8 cellular contexts compared by ENCODE assay signal in genomic region chr12:122981587-122982493, GRCh38. TPM values are rescaled to one million over a fixed set of nuclear protein-coding genes. Genes with fewer than 3 reads are reported as not detected.
DNase-seq lines count a peak whose midpoint lies in the region; ATAC-seq and TF ChIP-seq lines count a peak whose summit lies in the region.

No MANE protein-coding gene starts in this region.

- TF ChIP-seq CTCF in OCI-LY7 (conservative IDR thresholded peaks at IDR 0.05; ENCODE audit: low read length) (no peak), endodermal cell (conservative IDR thresholded peaks at IDR 0.05) (no peak), osteocyte (IDR thresholded peaks at IDR 0.05) (no peak)

- CTCF ChIA-PET in OCI-LY7 (lab: Charles Lee; ENCODE audit: unreplicated experiment): interaction anchor here (0.7 kb wide), 1 partner anchor 23 kb away, joined by 4 read pairs; no protein-coding TSS in a partner anchor

- H3K9me3 Mint-ChIP-seq in endodermal cell (no peaks in the 10 kb centered on the region), osteocyte (ENCODE audit: unreplicated experiment) (no peaks in the 10 kb centered on the region)

- 93 to 97% methylated on average over 18 to 25 of the region's 26 CpGs for WGBS in endodermal cell (ENCODE audit: insufficient coverage in 1 of 2, insufficient read length in 1 of 2), 2 experiments

- H3K9ac ChIP-seq in endodermal cell (ENCODE audit: extremely low read depth, low read length, poor library complexity, severe bottlenecking): peak overlapping the region; percentile 67

- no peak for ATAC-seq in HG03457 (IDR thresholded peaks at IDR 0.05; ENCODE audit: unreplicated experiment)

- peaks cover 17% of the 10 kb centered on the region; the same call in 1 of the 2 replicates for H3K79me2 ChIP-seq in OCI-LY7 (ENCODE audit: insufficient read depth, low read depth, low read length)

- peaks cover 12% of the 10 kb centered on the region for H3K4me1 Mint-ChIP-seq in endodermal cell
- H3K4me1 Mint-ChIP-seq in osteocyte (ENCODE audit: unreplicated experiment): peaks cover 50% of the 10 kb centered on the region

- intact Hi-C loops in OCI-LY7 (cut with micrococcal nuclease; ENCODE audit: unreplicated experiment): loop anchor here (1.0 to 5.0 kb wide), 2 partner anchors 75 to 256 kb away; no protein-coding TSS in a partner anchor

- H4K20me1 ChIP-seq in OCI-LY7 (ENCODE audit: insufficient read depth, low read length): no peaks in the 10 kb centered on the region

- DNase-seq in EH (ENCODE audit: low read depth) (peak; percentile 4), OCI-LY7 (ENCODE audit: low spot score) (no peak), endodermal cell (peak; percentile 59), osteocyte (ENCODE audit: extremely low spot score, unreplicated experiment) (no peak), SHP77 (lab: John Stamatoyannopoulos, UW) (no peak), cerebellar cortex (ENCODE audit: low spot score) (no peak), NCI-H69 (lab: John Stamatoyannopoulos, UW) (no peak)

- peak overlapping the region; percentile 72 for H3K27ac ChIP-seq in OCI-LY7 (ENCODE audit: low read depth, low read length, poor library complexity, severe bottlenecking)
- no peak overlapping the region for H3K27ac ChIP-seq in endodermal cell (ENCODE audit: low read depth, low read length)

- H3K4me3 Mint-ChIP-seq in endodermal cell: peak overlapping the region; percentile 82
- H3K4me3 Mint-ChIP-seq in osteocyte (ENCODE audit: unreplicated experiment): peak overlapping the region; percentile 88

- H3K27ac Mint-ChIP-seq in endodermal cell (peak overlapping the region; percentile 21), osteocyte (ENCODE audit: unreplicated experiment) (peak overlapping the region; percentile 80)

- no peaks in the 10 kb centered on the region for H3K27me3 ChIP-seq in endodermal cell (ENCODE audit: control insufficient read depth, insufficient read depth, low read length, poor library complexity, severe bottlenecking)

- BruUV-seq in OCI-LY7 (replicated peaks; lab: Mats Ljungman, UMichigan): no TSS peak

- no peaks in the 10 kb centered on the region for H3K9me3 ChIP-seq in OCI-LY7 (ENCODE audit: low read length)
- H3K9me3 ChIP-seq in endodermal cell (ENCODE audit: control insufficient read depth, low read length): no peaks in the 10 kb centered on the region

- POLR2A ChIA-PET in OCI-LY7 (lab: Charles Lee): interaction anchor here (0.5 kb wide), 1 partner anchor 228 kb away, joined by 3 read pairs; no protein-coding TSS in a partner anchor

- H3K36me3 Mint-ChIP-seq in endodermal cell (ENCODE audit: low read depth): peaks cover 3% of the 10 kb centered on the region
- H3K36me3 Mint-ChIP-seq in osteocyte (ENCODE audit: unreplicated experiment): peaks cover 3% of the 10 kb centered on the region

- H3K27me3 Mint-ChIP-seq in endodermal cell (ENCODE audit: insufficient read depth) (no peaks in the 10 kb centered on the region), osteocyte (ENCODE audit: unreplicated experiment) (no peaks in the 10 kb centered on the region)

- H3K9me2 ChIP-seq in OCI-LY7 (ENCODE audit: insufficient read depth, low read length): no peaks in the 10 kb centered on the region

- no peak overlapping the region for H2AFZ ChIP-seq in OCI-LY7 (ENCODE audit: low read length)

- H3K4me1 ChIP-seq in OCI-LY7 (ENCODE audit: insufficient read depth, low read length, poor library complexity, severe bottlenecking) (peaks cover 47% of the 10 kb centered on the region), endodermal cell (ENCODE audit: control insufficient read depth, insufficient read depth, low read length) (peaks cover 11% of the 10 kb centered on the region)

- H3K36me3 ChIP-seq in OCI-LY7 (ENCODE audit: insufficient read depth, low read length): peaks cover 54% of the 10 kb centered on the region
- peaks cover 24% of the 10 kb centered on the region for H3K36me3 ChIP-seq in endodermal cell (ENCODE audit: control insufficient read depth, insufficient read depth, low read length)

- peak overlapping the region; percentile 85 for H3K4me2 ChIP-seq in OCI-LY7 (ENCODE audit: low read length)

- H3K4me3 ChIP-seq in OCI-LY7 (ENCODE audit: low read depth, low read length, poor library complexity, severe bottlenecking) (peak overlapping the region; percentile 95), endodermal cell (ENCODE audit: low read length) (peak overlapping the region; percentile 90)

RNA-seq across cellular contexts. Expression of gene ARL6IP4, which starts 1.4 kb away (rescaled TPM):
- total RNA-seq in OCI-LY7 (2014; rRNA removed; shearing (Covaris generic)): 263 and 329 TPM in 2 replicates
- 213 and 228 TPM in 2 replicates for total RNA-seq in OCI-LY7 (2022)
- total RNA-seq in endodermal cell: 100 to 1,000 TPM; 136 to 149 TPM
- 145 TPM for polyA plus RNA-seq in endodermal cell (2013, experiment 1 of 2)
- 144 TPM for polyA plus RNA-seq in endodermal cell (2013, experiment 2 of 2)
- total RNA-seq in osteocyte: 166 and 171 TPM in 2 replicates

RNA-seq across cellular contexts. Expression of gene OGFOD2, which starts 6.8 kb away (rescaled TPM):
- 13.1 and 17.8 TPM in 2 replicates for total RNA-seq in OCI-LY7 (2014; rRNA removed; shearing (Covaris generic))
- total RNA-seq in OCI-LY7 (2022): 25.0 and 25.8 TPM in 2 replicates
- total RNA-seq in endodermal cell: 10 to 100 TPM; 17.5 to 19.9 TPM
- polyA plus RNA-seq in endodermal cell (2013, experiment 1 of 2): 8.8 TPM
- polyA plus RNA-seq in endodermal cell (2013, experiment 2 of 2): 9.8 TPM
- total RNA-seq in osteocyte: 16.7 and 20.2 TPM in 2 replicates

RNA-seq across cellular contexts. Expression of gene ABCB9, which starts 15.6 kb away (rescaled TPM):
- total RNA-seq in OCI-LY7 (2014; rRNA removed; shearing (Covaris generic)): 4.0 and 7.0 TPM in 2 replicates
- total RNA-seq in OCI-LY7 (2022): 6.8 and 7.9 TPM in 2 replicates
- total RNA-seq in endodermal cell: 1 to 10 TPM; 5.4 to 6.0 TPM
- 4.1 TPM for polyA plus RNA-seq in endodermal cell (2013, experiment 1 of 2)
- polyA plus RNA-seq in endodermal cell (2013, experiment 2 of 2): 4.3 TPM
- total RNA-seq in osteocyte: 13.1 and 13.4 TPM in 2 replicates

Comparison
In these comparisons a context has a peak if more than half of its experiments do, and no peak if none do; other contexts are left out.
1. DNase-seq: peak in EH (single experiment) and endodermal cell (single experiment); none in OCI-LY7 (single experiment), osteocyte (single experiment), SHP77 (0 of 2), cerebellar cortex (single experiment) and NCI-H69 (single experiment).